ENCODE assay signal across 17 cellular contexts in genomic region chr20:51371720-51372119, GRCh38.
"Had no signal": no experiment of that assay in that cellular context is flagged by ENCODE, and none has a peak within 500 bp of the region (broad histone marks: within the 10 kb centered on the region; RNA-seq: fewer than 3 reads in every experiment).

No MANE protein-coding gene starts in this region.

- H3K36me3 Mint-ChIP-seq: brain had no signal

- H3K27me3 ChIP-seq: adrenal gland, esophagus squamous epithelium, gastroesophageal sphincter, hepatocyte had no signal

- DNase-seq: cortex of kidney, esophagus squamous epithelium, foreskin melanocyte had no signal

- H3K36me3 ChIP-seq: adrenal gland, esophagus squamous epithelium, gastroesophageal sphincter, heart right ventricle, WERI-Rb-1 had no signal

- H3K27me3 Mint-ChIP-seq: activated CD8-positive, alpha-beta T cell treated with anti-CD3 and anti-CD28 coated beads for 36 hours; activated naive CD8-positive, alpha-beta T cell; activated T-helper 17 cell treated with anti-CD3 and anti-CD28 coated beads, Interleukin-2, amount 50 U/mL, for 72 hours had no signal

- H3K27ac Mint-ChIP-seq: activated B cell treated with CpG ODN at 0.5 μM for 24 hours; activated CD8-positive, alpha-beta T cell treated with anti-CD3 and anti-CD28 coated beads for 36 hours; activated naive CD8-positive, alpha-beta T cell; activated T-helper 17 cell treated with anti-CD3 and anti-CD28 coated beads, Interleukin-2, amount 50 U/mL, for 72 hours; T-helper 17 cell; T-helper 2 cell treated with Interferon-gamma antibody and Interleukin-4, amounts not matched to agents 5 μg/mL and 100 μg/mL, for 36 hours had no signal

- H3K4me3 Mint-ChIP-seq: activated B cell treated with CpG ODN at 0.5 μM for 24 hours; activated CD8-positive, alpha-beta T cell treated with anti-CD3 and anti-CD28 coated beads for 36 hours; activated naive CD8-positive, alpha-beta T cell; activated T-cell treated with anti-CD3 and anti-CD28 coated beads, Interleukin-2, amount 50 U/mL, for 4 hours; activated T-helper 17 cell treated with anti-CD3 and anti-CD28 coated beads, Interleukin-2, amount 50 U/mL, for 72 hours; brain; T-helper 17 cell; T-helper 2 cell treated with Interferon-gamma antibody and Interleukin-4, amounts not matched to agents 5 μg/mL and 100 μg/mL, for 36 hours had no signal

- H3K79me2 ChIP-seq: hepatocyte had no signal

- H3K9me3 Mint-ChIP-seq: activated B cell treated with CpG ODN at 0.5 μM for 24 hours; activated CD8-positive, alpha-beta T cell treated with anti-CD3 and anti-CD28 coated beads for 36 hours; activated T-cell treated with anti-CD3 and anti-CD28 coated beads, Interleukin-2, amount 50 U/mL, for 4 hours; activated T-helper 17 cell treated with anti-CD3 and anti-CD28 coated beads, Interleukin-2, amount 50 U/mL, for 72 hours; brain; T-helper 2 cell treated with Interferon-gamma antibody and Interleukin-4, amounts not matched to agents 5 μg/mL and 100 μg/mL, for 36 hours had no signal

- H3K4me2 ChIP-seq: hepatocyte had no signal

- H3K9me3 ChIP-seq: adrenal gland, esophagus squamous epithelium, gastroesophageal sphincter, heart right ventricle had no signal

- H3K4me3 ChIP-seq: adrenal gland, esophagus squamous epithelium, gastroesophageal sphincter, heart right ventricle, hepatocyte had no signal

- H3K4me1 ChIP-seq: adrenal gland had no signal

- H3K27ac ChIP-seq: adrenal gland, epithelial cell of prostate, esophagus squamous epithelium, gastroesophageal sphincter, heart right ventricle, hepatocyte, WERI-Rb-1 had no signal

- H2AFZ ChIP-seq: hepatocyte had no signal
